ENCODE assay signal across 16 cellular contexts in the genomic region with DNA sequence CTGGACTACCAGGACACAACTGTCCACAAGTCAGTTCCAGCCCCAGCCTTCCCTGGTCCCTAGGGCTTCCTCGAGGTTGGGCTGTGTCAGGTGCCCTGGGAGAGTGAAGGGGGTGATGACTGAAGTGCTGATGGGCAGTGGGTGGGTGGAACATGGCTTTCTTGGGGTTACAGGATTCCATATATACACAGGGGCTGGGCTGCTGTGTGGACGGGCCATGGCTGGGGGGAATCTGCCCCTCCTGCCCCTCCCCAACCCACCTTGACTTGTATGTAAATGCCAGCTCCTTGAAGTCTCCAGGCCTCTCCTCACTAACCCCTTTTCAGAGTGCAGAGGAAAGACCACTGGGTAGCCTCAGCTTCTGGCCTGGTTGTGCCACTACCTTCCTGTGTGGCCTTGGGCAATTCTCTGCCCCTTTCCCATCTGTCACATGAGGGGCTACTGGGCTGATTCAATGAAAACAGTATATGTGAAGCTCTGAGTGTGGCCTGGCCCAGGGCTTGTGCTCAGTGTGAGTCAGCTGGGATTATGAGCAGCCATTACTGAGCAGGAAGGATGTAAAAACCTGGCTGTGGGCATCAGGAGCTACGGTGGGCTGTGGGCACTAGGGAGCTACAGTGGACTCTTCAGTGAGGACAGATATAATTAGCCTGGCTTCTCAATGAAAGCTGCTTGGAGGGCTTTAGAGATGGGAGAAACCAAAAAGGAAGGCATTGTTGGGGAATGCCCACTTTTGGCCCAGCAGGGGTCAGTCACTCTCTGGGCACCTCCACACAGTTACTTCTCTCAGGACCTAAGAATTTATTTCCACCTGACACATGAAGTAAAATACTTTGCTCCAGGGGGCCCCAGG. TPM values are rescaled to one million over a fixed set of nuclear protein-coding genes. Genes with fewer than 3 reads are reported as not detected.
DNase-seq lines count a peak whose midpoint lies in the region; ATAC-seq and TF ChIP-seq lines count a peak whose summit lies in the region.
"Had no signal": no experiment of that assay in that cellular context is flagged by ENCODE, and none has a peak within 500 bp of the region (broad histone marks: within the 10 kb centered on the region; RNA-seq: fewer than 3 reads in every experiment).

No MANE protein-coding gene starts in this region.

- H3K4me3 ChIP-seq in DOHH2 (ENCODE audit: low read length), result no peak overlapping the region
- H3K4me3 ChIP-seq in MG63, result no peak overlapping the region
- H3K4me3 ChIP-seq in retinal pigment epithelial cell (ENCODE audit: low read length), result no peak overlapping the region
- no peak overlapping the region for H3K4me3 ChIP-seq in upper lobe of left lung
- H3K4me3 ChIP-seq: breast epithelium, left lung had no signal

- WGBS in upper lobe of left lung, 2 donors, result 68 to 85% methylated on average over 3 of the region's 3 CpGs

- H3K27ac ChIP-seq in DOHH2 (ENCODE audit: low read depth, low read length), result no peak overlapping the region
- H3K27ac ChIP-seq in upper lobe of left lung, result no peak overlapping the region
- H3K27ac ChIP-seq: breast epithelium, left lung had no signal

- TF ChIP-seq CTCF in DOHH2 (IDR thresholded peaks at IDR 0.05; ENCODE audit: low read depth, low read length, poor library complexity, severe bottlenecking), result peak; percentile 33
- peak; percentile 40 for TF ChIP-seq CTCF in retinal pigment epithelial cell (conservative IDR thresholded peaks at IDR 0.05; ENCODE audit: low read depth, low read length)
- TF ChIP-seq CTCF in upper lobe of left lung (IDR thresholded peaks at IDR 0.05), result no peak
- no peak for TF ChIP-seq CTCF in glutamatergic neuron (IDR thresholded peaks at IDR 0.05; ENCODE audit: partially characterized antibody, unreplicated experiment)

- H3K9me3 ChIP-seq in DOHH2 (ENCODE audit: control insufficient read depth, insufficient read depth, low read length) (no peaks in the 10 kb centered on the region), MG63 (no peaks in the 10 kb centered on the region), upper lobe of left lung (no peaks in the 10 kb centered on the region)
- H3K9me3 ChIP-seq: breast epithelium, left lung had no signal

- H3K4me3 Mint-ChIP-seq in glutamatergic neuron (ENCODE audit: unreplicated experiment), result no peak overlapping the region
- H3K4me3 Mint-ChIP-seq: activated naive CD4-positive, alpha-beta T cell treated with anti-CD3 and anti-CD28 coated beads for 36 hours; natural killer cell; stimulated activated naive CD8-positive, alpha-beta T cell treated with anti-CD3 and anti-CD28 coated beads, Interleukin-15, Interleukin-2, amounts not matched to agents 100 ng/mL and 50 ng/mL, for 24 hours had no signal

- H3K27me3 ChIP-seq in DOHH2 (ENCODE audit: control insufficient read depth, low read length) (no peaks in the 10 kb centered on the region), MG63 (no peaks in the 10 kb centered on the region), upper lobe of left lung (no peaks in the 10 kb centered on the region)
- H3K27me3 ChIP-seq: breast epithelium, left lung had no signal

- peaks cover 1% of the 10 kb centered on the region for H3K9me3 Mint-ChIP-seq in glutamatergic neuron (ENCODE audit: unreplicated experiment)
- H3K9me3 Mint-ChIP-seq: activated naive CD4-positive, alpha-beta T cell treated with anti-CD3 and anti-CD28 coated beads for 36 hours; natural killer cell; stimulated activated naive CD8-positive, alpha-beta T cell treated with anti-CD3 and anti-CD28 coated beads, Interleukin-15, Interleukin-2, amounts not matched to agents 100 ng/mL and 50 ng/mL, for 24 hours had no signal

- DNase-seq in MG63 (peak; percentile 44), epidermal melanocyte (ENCODE audit: insufficient read length, low spot score) (peak; percentile 10), retinal pigment epithelial cell (ENCODE audit: low read depth) (no peak), upper lobe of left lung (no peak), glutamatergic neuron (no peak)
- DNase-seq: activated naive CD4-positive, alpha-beta T cell treated with anti-CD3 and anti-CD28 coated beads for 36 hours; KG1; natural killer cell; NCI-H187 treated with DMSO at 0.1 percent for 48 hours; NCI-H748 treated with DMSO at 0.1 percent for 48 hours had no signal

- no peaks in the 10 kb centered on the region for H4K20me1 ChIP-seq in DOHH2 (ENCODE audit: control insufficient read depth, insufficient read depth, low read depth, low read length)

- H3K36me3 Mint-ChIP-seq in glutamatergic neuron (ENCODE audit: unreplicated experiment), result peaks cover 5% of the 10 kb centered on the region
- H3K36me3 Mint-ChIP-seq: natural killer cell had no signal

- H3F3A ChIP-seq in DOHH2 (ENCODE audit: control insufficient read depth, insufficient read depth), result no peaks in the 10 kb centered on the region

- no peaks in the 10 kb centered on the region for H3K9me2 ChIP-seq in DOHH2 (replicated peaks; ENCODE audit: control insufficient read depth, low read length)

- H3K36me3 ChIP-seq in DOHH2 (ENCODE audit: control insufficient read depth, low read length) (no peaks in the 10 kb centered on the region), MG63 (peaks cover 54% of the 10 kb centered on the region), upper lobe of left lung (no peaks in the 10 kb centered on the region)
- H3K36me3 ChIP-seq: breast epithelium, left lung had no signal

- H3K27ac Mint-ChIP-seq in glutamatergic neuron (ENCODE audit: unreplicated experiment), result no peak overlapping the region
- H3K27ac Mint-ChIP-seq: activated naive CD4-positive, alpha-beta T cell treated with anti-CD3 and anti-CD28 coated beads for 36 hours; natural killer cell; stimulated activated naive CD8-positive, alpha-beta T cell treated with anti-CD3 and anti-CD28 coated beads, Interleukin-15, Interleukin-2, amounts not matched to agents 100 ng/mL and 50 ng/mL, for 24 hours had no signal

- no peak overlapping the region for H3K4me2 ChIP-seq in DOHH2 (ENCODE audit: low read length)

- H3K4me1 ChIP-seq in DOHH2 (ENCODE audit: control insufficient read depth, low read length) (no peaks in the 10 kb centered on the region), upper lobe of left lung (peaks cover 0 to 8% (median 7%) of the 10 kb centered on the region in 4 donors)
- H3K4me1 ChIP-seq: left lung had no signal

- H3K27me3 Mint-ChIP-seq in glutamatergic neuron (ENCODE audit: unreplicated experiment), result peaks cover 5% of the 10 kb centered on the region
- H3K27me3 Mint-ChIP-seq: stimulated activated naive CD8-positive, alpha-beta T cell treated with anti-CD3 and anti-CD28 coated beads, Interleukin-15, Interleukin-2, amounts not matched to agents 100 ng/mL and 50 ng/mL, for 24 hours had no signal

- no peaks in the 10 kb centered on the region for H3K79me2 ChIP-seq in DOHH2 (ENCODE audit: control insufficient read depth, low read length)

- peaks cover 9% of the 10 kb centered on the region for H3K4me1 Mint-ChIP-seq in glutamatergic neuron (ENCODE audit: low read depth, unreplicated experiment)
- H3K4me1 Mint-ChIP-seq: natural killer cell had no signal

- no peak for TF ChIP-seq EP300 in upper lobe of left lung (IDR thresholded peaks at IDR 0.05)

- ATAC-seq in upper lobe of left lung (ENCODE audit: low FRiP score in 2 of 2), result no peak
- ATAC-seq in HG02588 (IDR thresholded peaks at IDR 0.05; ENCODE audit: unreplicated experiment), result no peak
- ATAC-seq: left lung, natural killer cell, sciatic nerve had no signal

- no peak for TF ChIP-seq POLR2A in upper lobe of left lung (IDR thresholded peaks at IDR 0.05)

RNA-seq across cellular contexts. Expression of gene PITX1, which starts 23.3 kb away (rescaled TPM):
- 217 and 372 TPM in 2 replicates for total RNA-seq in MG63 (2014; rRNA removed; shearing (Covaris generic); ENCODE audit: low replicate concordance)
- total RNA-seq in upper lobe of left lung (10 to 100 TPM in 1 of 6 donors, 1 to 10 TPM in 1, under 1 TPM in 2, not detected in 2; 0.23 to 11.0 (median 1.0) TPM), glutamatergic neuron (ENCODE audit: unreplicated experiment) (0.76 TPM)
- total RNA-seq: natural killer cell had no signal

RNA-seq across cellular contexts. Expression of gene CATSPER3, which starts 43.0 kb away (rescaled TPM):
- 0.59 and 1.5 TPM in 2 replicates for total RNA-seq in MG63 (2014; rRNA removed; shearing (Covaris generic); ENCODE audit: low replicate concordance)
- total RNA-seq in upper lobe of left lung, result 1 to 10 TPM in 1 of 6 donors, under 1 TPM in 1, not detected in 4; 0.67 to 1.7 TPM
- 0.54 TPM for total RNA-seq in glutamatergic neuron (ENCODE audit: unreplicated experiment)

Comparison
In these comparisons a context has a peak if more than half of its experiments do, and no peak if none do; other contexts are left out.
1. CTCF ChIP-seq: peak in DOHH2 (single experiment) and retinal pigment epithelial cell (single experiment); none in upper lobe of left lung (0 of 6) and glutamatergic neuron (single experiment).
2. DNase-seq: peak in MG63 (single experiment) and epidermal melanocyte (single experiment); none in retinal pigment epithelial cell (single experiment), upper lobe of left lung (0 of 2) and glutamatergic neuron (single experiment).
3. RNA of gene PITX1, which starts 23.3 kb away (total RNA-seq): 217 to 372 TPM in MG63; 0.76 TPM in glutamatergic neuron (single experiment) and 0.23 to 11.0 TPM in upper lobe of left lung; every median in the first group is over 10 times any median in the second.